Comparison of ENCODE assay signal across 8 cellular contexts in the genomic region with DNA sequence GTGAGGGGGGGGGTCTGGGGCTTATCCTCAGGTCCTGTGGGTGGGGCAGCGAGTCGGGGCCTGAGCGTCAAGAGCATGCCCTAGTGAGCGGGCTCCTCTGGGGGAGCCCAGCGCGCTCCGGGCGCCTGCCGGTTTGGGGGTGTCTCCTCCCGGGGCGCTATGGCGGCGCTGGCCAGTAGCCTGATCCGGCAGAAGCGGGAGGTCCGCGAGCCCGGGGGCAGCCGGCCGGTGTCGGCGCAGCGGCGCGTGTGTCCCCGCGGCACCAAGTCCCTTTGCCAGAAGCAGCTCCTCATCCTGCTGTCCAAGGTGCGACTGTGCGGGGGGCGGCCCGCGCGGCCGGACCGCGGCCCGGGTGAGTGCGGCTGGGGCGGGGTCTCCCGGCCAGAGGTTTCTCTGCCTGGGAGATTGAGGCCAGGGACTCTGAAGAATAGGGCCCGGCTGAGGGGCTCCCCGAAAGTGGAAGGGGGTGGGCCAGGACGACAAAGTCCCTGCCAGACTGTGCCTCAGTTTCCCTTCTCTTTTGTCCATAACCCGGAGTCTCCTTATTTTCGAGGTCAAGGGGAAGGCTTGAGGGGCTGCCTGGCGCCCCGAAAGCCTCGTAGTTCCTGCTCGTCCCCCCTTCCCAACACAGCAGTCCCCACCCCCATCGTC. TPM values are rescaled to one million over a fixed set of nuclear protein-coding genes. Genes with fewer than 3 reads are reported as not detected.
DNase-seq lines count a peak whose midpoint lies in the region; ATAC-seq and TF ChIP-seq lines count a peak whose summit lies in the region.

Gene FGF11 (plus strand): TSS at position 51 of the 651 bp plus-strand sequence. CDS start 109 bp downstream, at position 160.

- H2AFZ ChIP-seq in PC-3 (ENCODE audit: low read length) (peak within 1 kb of the TSS; percentile 81), neuron (ENCODE audit: low read depth, low read length) (peak within 1 kb of the TSS; percentile 52)

- H3K79me2 ChIP-seq in PC-3 (ENCODE audit: low read length): 0 out of 2 replicates have a peak, but pooled peaks cover 5% of the 10 kb centered on the region

- BruUV-seq in PC-3 (replicated peaks; lab: Mats Ljungman, UMichigan): no TSS peak

- H3K9me3 Mint-ChIP-seq in CD14-positive monocyte: peaks cover 0 to 17% (median 8%) of the 10 kb centered on the region in 7 donors

- H3K27ac ChIP-seq in PC-3 (ENCODE audit: low read length): no peak within 1 kb of the TSS

- CTCF ChIA-PET in PC-3 (lab: Charles Lee): interaction anchor here (0.5 kb wide), 1 partner anchor 15 kb away, joined by 3 read pairs; no protein-coding TSS in a partner anchor

- no peaks in the 10 kb centered on the region for H4K20me1 ChIP-seq in PC-3 (ENCODE audit: low read length)

- ATAC-seq in PC-3: no peak
- no peak for ATAC-seq in left colon

- peaks cover 51 to 73% (median 64%) of the 10 kb centered on the region in 3 donors for H3K27me3 Mint-ChIP-seq in CD14-positive monocyte (ENCODE audit: low read depth in 3 of 3)

- H3K4me1 ChIP-seq in PC-3 (ENCODE audit: insufficient read depth, low read length) (peaks cover 4% of the 10 kb centered on the region; the same call in 1 of the 2 replicates), neuron (ENCODE audit: insufficient read depth, low read length) (peaks cover 42% of the 10 kb centered on the region)

- H3K9ac ChIP-seq in PC-3 (ENCODE audit: low read length): peak within 1 kb of the TSS; percentile 48

- POLR2A ChIA-PET in PC-3 (lab: Charles Lee; ENCODE audit: unreplicated experiment): no interaction called here

- H3K4me1 Mint-ChIP-seq in CD14-positive monocyte: peaks cover 51% of the 10 kb centered on the region

- H3K9me3 ChIP-seq in PC-3 (ENCODE audit: low read length) (no peaks in the 10 kb centered on the region), neuron (ENCODE audit: low read length) (no peaks in the 10 kb centered on the region)

- no peaks in the 10 kb centered on the region for H3K9me2 ChIP-seq in PC-3 (replicated peaks; ENCODE audit: low read length)

- H3K4me3 ChIP-seq in PC-3 (ENCODE audit: low read length) (peak within 1 kb of the TSS; percentile 74), epithelial cell of esophagus (ENCODE audit: low read length) (peak within 1 kb of the TSS; percentile 78), neuron (ENCODE audit: low read length) (peak within 1 kb of the TSS; percentile 55)

- intact Hi-C loops in CD14-positive monocyte (cut with micrococcal nuclease): loop anchor here (1.0 to 10.0 kb wide), 5 partner anchors 46 to 245 kb away; partner anchors contain the start of genes SENP3 (in 2 of the 2), MPDU1 (in 1 of the 2), TP53 (in 1 of the 2) and WRAP53 (in 1 of the 2)
- intact Hi-C loops in PC-3 (cut with micrococcal nuclease): loop anchor here (5.0 kb wide), 2 partner anchors 87 to 248 kb away; partner anchors contain the start of genes KCTD11, TP53 and WRAP53
- intact Hi-C loops in left colon (cut with DNase I, micrococcal nuclease): loop anchor here in 1 of 2 donors (10.0 kb wide), 1 partner anchor 85 kb away; the partner anchor contains the start of genes KCTD11 and TMEM95

- peak within 1 kb of the TSS; percentile 98 for H3K4me2 ChIP-seq in PC-3 (ENCODE audit: low read length)

- peaks cover 10 to 17% of the 10 kb centered on the region in 2 donors for H3K36me3 Mint-ChIP-seq in CD14-positive monocyte

- H3K27me3 ChIP-seq in PC-3 (ENCODE audit: low read length): no peaks in the 10 kb centered on the region
- H3K27me3 ChIP-seq in neuron (ENCODE audit: insufficient read depth, low read length): peaks cover 29% of the 10 kb centered on the region

- peak within 1 kb of the TSS in 2 of 7 donors; percentile 40 to 59 for H3K27ac Mint-ChIP-seq in CD14-positive monocyte

- H3F3A ChIP-seq in PC-3 (ENCODE audit: low read length, unreplicated experiment): no peaks in the 10 kb centered on the region

- H3K4me3 Mint-ChIP-seq in CD14-positive monocyte: peak within 1 kb of the TSS; percentile 69 to 91

- DNase-seq in CD14-positive monocyte (ENCODE audit: low spot score) (no peak), PC-3 (no peak), epithelial cell of esophagus (ENCODE audit: low read depth) (no peak), ecto neural progenitor cell (ENCODE audit: low spot score) (no peak), NCI-H146 (lab: John Stamatoyannopoulos, UW) (no peak), DMS 273 (lab: John Stamatoyannopoulos, UW; ENCODE audit: unreplicated experiment) (no peak), left colon (no peak)

- H3K36me3 ChIP-seq in PC-3 (ENCODE audit: low read depth, low read length) (no peaks in the 10 kb centered on the region), neuron (ENCODE audit: insufficient read depth, low read length) (no peaks in the 10 kb centered on the region)

- TF ChIP-seq CTCF in CD14-positive monocyte (IDR thresholded peaks at IDR 0.05) (no peak), PC-3 (conservative IDR thresholded peaks at IDR 0.05; ENCODE audit: low read depth, low read length) (no peak), epithelial cell of esophagus (IDR thresholded peaks at IDR 0.05; ENCODE audit: insufficient read depth, low read depth, low read length, missing control alignments) (no peak)

RNA-seq across cellular contexts. Expression of gene FGF11, which starts in this region (rescaled TPM):
- not detected for polyA plus RNA-seq in CD14-positive monocyte
- 0.69 and 1.0 TPM in 2 replicates for total RNA-seq in PC-3 (2014; rRNA removed)
- total RNA-seq in left colon: 1 to 10 TPM; 1.2 to 2.3 TPM
